21 cellular contexts compared by ENCODE assay signal in genomic region chr19:57648336-57649003, GRCh38. TPM values are rescaled to one million over a fixed set of nuclear protein-coding genes. Genes with fewer than 3 reads are reported as not detected.
A peak's percentile ranks its signal among the peaks of the same experiment; 100 is the strongest.
DNase-seq lines count a peak whose midpoint lies in the region; TF ChIP-seq lines count a peak whose summit lies in the region.
"Had no signal": no experiment of that assay in that cellular context is flagged by ENCODE, and none has a peak within 500 bp of the region (broad histone marks: within the 10 kb centered on the region; RNA-seq: fewer than 3 reads in every experiment).

No MANE protein-coding gene starts in this region.

- H3K27me3 ChIP-seq in esophagus muscularis mucosa (no peaks in the 10 kb centered on the region), H9 (ENCODE audit: insufficient read depth, low read length) (no peaks in the 10 kb centered on the region)
- H3K27me3 ChIP-seq: colonic mucosa had no signal

- H3K4me1 Mint-ChIP-seq in H9, result peaks cover 5 to 6% of the 10 kb centered on the region in 2 experiments; a peak in 3 of 4 replicates

- H3K9ac ChIP-seq in H9 (ENCODE audit: extremely low read depth, insufficient read length, low read length), result no peak overlapping the region
- H3K9ac ChIP-seq: KMS-11 had no signal

- no peak overlapping the region for H3K27ac Mint-ChIP-seq in H9
- H3K27ac Mint-ChIP-seq: activated CD4-positive, alpha-beta memory T cell treated with anti-CD3 and anti-CD28 coated beads for 36 hours; activated naive CD4-positive, alpha-beta T cell treated with anti-CD3 and anti-CD28 coated beads, Interleukin-2, amount 50 U/mL, for 24 hours; type B pancreatic cell had no signal

- no peak for TF ChIP-seq POLR2A in esophagus muscularis mucosa (IDR thresholded peaks at IDR 0.05; ENCODE audit: low read depth)

- no peak overlapping the region for H3K27ac ChIP-seq in esophagus muscularis mucosa (replicated peaks in 1 of 4)
- no peak overlapping the region for H3K27ac ChIP-seq in H9 (ENCODE audit: insufficient read length, low read depth, low read length)
- H3K27ac ChIP-seq: colonic mucosa, KMS-11, RWPE1 had no signal

- H3K36me3 ChIP-seq in esophagus muscularis mucosa, result peaks cover 0 to 2% (median under 1%) of the 10 kb centered on the region in 4 donors
- H3K36me3 ChIP-seq: colonic mucosa had no signal

- H3K4me2 ChIP-seq in H9 (ENCODE audit: insufficient read depth, insufficient read length, low read length), result no peak overlapping the region
- H3K4me2 ChIP-seq: KMS-11 had no signal

- no peak overlapping the region for H3T11ph ChIP-seq in H9 (ENCODE audit: low read length)

- no peaks in the 10 kb centered on the region for H3K79me1 ChIP-seq in H9 (ENCODE audit: insufficient read depth, low read depth, low read length, poor library complexity, severe bottlenecking)

- no peak overlapping the region for H3K4ac ChIP-seq in H9 (ENCODE audit: low read depth, low read length)

- no peak overlapping the region for H2AFZ ChIP-seq in H9 (ENCODE audit: low read length)

- no peak overlapping the region for H4K91ac ChIP-seq in H9 (ENCODE audit: insufficient read length, low read depth, low read length)

- no peak for TF ChIP-seq CTCF in esophagus muscularis mucosa (IDR thresholded peaks at IDR 0.05)
- no peak for TF ChIP-seq CTCF in GM13976 (IDR thresholded peaks at IDR 0.05; ENCODE audit: borderline replicate concordance, control extremely low read depth, extremely low read depth, insufficient read depth, missing control alignments)
- TF ChIP-seq CTCF in H9 (conservative IDR thresholded peaks at IDR 0.05), result no peak

- no peak overlapping the region for H4K5ac ChIP-seq in H9 (ENCODE audit: insufficient read length, low read depth, low read length)

- no peak overlapping the region for H2BK12ac ChIP-seq in H9 (ENCODE audit: insufficient read length, low read depth, low read length)

- H4K20me1 ChIP-seq in H9 (ENCODE audit: control insufficient read depth, insufficient read depth, insufficient read length), result no peaks in the 10 kb centered on the region

- peaks cover 0 to 2% (median under 1%) of the 10 kb centered on the region in 3 experiments; a peak in 4 of 7 replicates for H3K36me3 Mint-ChIP-seq in H9 (ENCODE audit: insufficient read depth in 1 of 3, low read depth in 3 of 3)

- no peak overlapping the region for H3K14ac ChIP-seq in H9 (ENCODE audit: insufficient read depth, low read length)

- peaks cover 22% of the 10 kb centered on the region for H3K27me3 Mint-ChIP-seq in H9 (ENCODE audit: low read depth)
- H3K27me3 Mint-ChIP-seq: type B pancreatic cell had no signal

- H3K4me3 ChIP-seq in esophagus muscularis mucosa, result no peak overlapping the region
- H3K4me3 ChIP-seq: colonic mucosa, GM12878, lung had no signal

- WGBS in esophagus muscularis mucosa, result 66% methylated on average over 6 of the region's 6 CpGs
- WGBS in H9 (ENCODE audit: extremely low coverage, insufficient read length, low lambda C conversion rate), result no CpG with 5 or more reads among the region's 6 CpGs

- DNase-seq in D341Med (ENCODE audit: low spot score) (peak; percentile 60), NCI-H1105 (lab: John Stamatoyannopoulos, UW) (peak; percentile 86), NCI-H69 (lab: John Stamatoyannopoulos, UW) (peak; percentile 97), esophagus muscularis mucosa (ENCODE audit: extremely low spot score) (peak; percentile 66), GM13976 (ENCODE audit: low spot score) (no peak), H9 (no peak), SW480 (ENCODE audit: low spot score) (no peak)
- DNase-seq: activated CD4-positive, alpha-beta memory T cell treated with anti-CD3 and anti-CD28 coated beads for 36 hours; colonic mucosa; GF-D8; hippocampal formation; NCI-H1048; right cardiac atrium; stimulated activated naive CD4-positive, alpha-beta T cell treated with Interleukin-2 at 50 U/mL for 16 hours had no signal

- in situ Hi-C loops in GM13976 (cut with MboI; ENCODE audit: low sequenced_read_pairs, unreplicated experiment), result no loop called here

- H2BK20ac ChIP-seq in H9 (ENCODE audit: low read depth, low read length, poor library complexity, severe bottlenecking), result no peak overlapping the region

- H2BK5ac ChIP-seq in H9 (ENCODE audit: insufficient read length, low read length), result no peak overlapping the region

- H2AK5ac ChIP-seq in H9 (ENCODE audit: insufficient read length, low read length), result no peak overlapping the region

- no peaks in the 10 kb centered on the region for H3K79me2 ChIP-seq in H9 (ENCODE audit: insufficient read depth, low read length)

- H3K56ac ChIP-seq in H9 (ENCODE audit: insufficient read length, low read depth, low read length), result no peak overlapping the region

- H4K8ac ChIP-seq in H9 (replicated peaks; ENCODE audit: insufficient read length, low read depth, low read length), result no peak overlapping the region

- no peak for TF ChIP-seq EP300 in esophagus muscularis mucosa (IDR thresholded peaks at IDR 0.05)

- H3K4me1 ChIP-seq in esophagus muscularis mucosa (peaks cover 0 to 3% (median 0%) of the 10 kb centered on the region in 4 donors), H9 (ENCODE audit: insufficient read depth, low read length) (peaks cover 4% of the 10 kb centered on the region; the same call in 1 of the 2 replicates)
- H3K4me1 ChIP-seq: colonic mucosa had no signal

- no peak overlapping the region for H3K4me3 Mint-ChIP-seq in H9
- H3K4me3 Mint-ChIP-seq: activated CD4-positive, alpha-beta memory T cell treated with anti-CD3 and anti-CD28 coated beads for 36 hours; activated naive CD4-positive, alpha-beta T cell treated with anti-CD3 and anti-CD28 coated beads, Interleukin-2, amount 50 U/mL, for 24 hours; type B pancreatic cell had no signal

- H3K23ac ChIP-seq in H9 (ENCODE audit: insufficient read length, low read depth, low read length), result no peak overlapping the region

- H3K9me3 Mint-ChIP-seq in H9, result peaks cover 0 to 10% of the 10 kb centered on the region in 2 experiments; a peak in 4 of 5 replicates

- H3K23me2 ChIP-seq in H9 (ENCODE audit: insufficient read length, low read depth, low read length, poor library complexity, severe bottlenecking), result no peaks in the 10 kb centered on the region

- H2BK15ac ChIP-seq in H9 (ENCODE audit: low read depth, low read length), result no peak overlapping the region

- no peak overlapping the region for H2BK120ac ChIP-seq in H9 (ENCODE audit: low read depth, low read length, poor library complexity, severe bottlenecking)

- no peak overlapping the region for H3K18ac ChIP-seq in H9 (ENCODE audit: insufficient read length, low read depth, low read length)

- intact Hi-C loops in esophagus muscularis mucosa (cut with DNase I), result no loop called here

- H3K9me3 ChIP-seq in esophagus muscularis mucosa, result peaks cover 0 to 23% (median 7%) of the 10 kb centered on the region in 4 donors
- H3K9me3 ChIP-seq in H9 (ENCODE audit: control insufficient read depth, low read depth, low read length), result no peaks in the 10 kb centered on the region
- H3K9me3 ChIP-seq: colonic mucosa had no signal

RNA-seq across cellular contexts. Expression of gene ZNF211, which starts 15.5 kb away (rescaled TPM):
- total RNA-seq in esophagus muscularis mucosa (10 to 100 TPM in 2 of 4 donors, 1 to 10 TPM in 2; 9.4 to 14.8 (median 11.0) TPM), H9 (2021) (12.9 and 14.8 TPM in 2 replicates)

RNA-seq across cellular contexts. Expression of gene ZSCAN4, which starts 20.3 kb away (rescaled TPM):
- total RNA-seq in esophagus muscularis mucosa (not detected), H9 (2021) (not detected in 2 replicates)
- total RNA-seq: activated CD4-positive, alpha-beta memory T cell treated with anti-CD3 and anti-CD28 coated beads for 36 hours; colonic mucosa; GM12878; omental fat pad had no signal

RNA-seq across cellular contexts. Expression of gene ZNF551, which starts 33.3 kb away (rescaled TPM):
- total RNA-seq in esophagus muscularis mucosa (1 to 10 TPM; 6.2 to 8.4 (median 6.9) TPM), H9 (2021) (28.7 and 30.6 TPM in 2 replicates)

RNA-seq across cellular contexts. Expression of gene ZNF134, which starts 34.4 kb away (rescaled TPM):
- total RNA-seq in esophagus muscularis mucosa (10 to 100 TPM; 14.5 to 31.3 (median 22.1) TPM), H9 (2021) (43.2 and 44.1 TPM in 2 replicates)

RNA-seq across cellular contexts. Expression of gene ZNF530, which starts 48.8 kb away (rescaled TPM):
- total RNA-seq in esophagus muscularis mucosa (1 to 10 TPM; 1.2 to 6.9 (median 2.8) TPM), H9 (2021) (7.9 and 9.3 TPM in 2 replicates)

Comparison
In these comparisons a context has a peak if more than half of its experiments do, and no peak if none do; other contexts are left out.
1. DNase-seq: peak in D341Med (single experiment), NCI-H1105 (single experiment), NCI-H69 (single experiment) and esophagus muscularis mucosa (single experiment); none in GM13976 (single experiment), H9 (single experiment) and SW480 (single experiment).